ENCODE assay signal across 18 cellular contexts in the genomic region with DNA sequence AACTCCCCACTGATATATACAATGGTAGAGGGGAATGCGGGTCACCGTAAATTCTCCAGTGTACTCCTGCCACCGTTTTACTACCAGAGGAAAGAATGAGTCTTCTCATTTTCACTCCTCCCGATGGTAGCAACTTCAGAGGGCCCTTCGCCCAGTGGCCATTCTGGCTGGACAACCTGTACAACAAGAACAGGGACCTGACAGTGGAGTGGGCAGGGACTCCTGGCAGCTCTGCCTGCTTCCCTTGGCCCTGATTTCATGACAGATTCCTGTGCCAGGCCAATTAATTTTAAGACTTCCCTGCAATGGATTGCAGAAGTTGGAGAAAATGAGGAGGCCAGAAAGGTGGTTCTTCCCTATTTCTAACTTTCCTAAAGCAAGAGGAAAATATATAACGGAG.
DNase-seq lines count a peak whose midpoint lies in the region; ATAC-seq and TF ChIP-seq lines count a peak whose summit lies in the region.
"Had no signal": no experiment of that assay in that cellular context is flagged by ENCODE, and none has a peak within 500 bp of the region (broad histone marks: within the 10 kb centered on the region; RNA-seq: fewer than 3 reads in every experiment).

No MANE protein-coding gene starts in this region.

- no peak overlapping the region for H3K4me3 ChIP-seq in OCI-LY7 (ENCODE audit: low read depth, low read length, poor library complexity, severe bottlenecking)
- H3K4me3 ChIP-seq: BLaER1, GM12878, GM23338 had no signal

- POLR2A ChIA-PET in OCI-LY7 (lab: Charles Lee): no interaction called here

- CTCF ChIA-PET in OCI-LY7 (lab: Charles Lee; ENCODE audit: unreplicated experiment): no interaction called here

- no peaks in the 10 kb centered on the region for H3K9me2 ChIP-seq in OCI-LY7 (ENCODE audit: insufficient read depth, low read length)

- ATAC-seq in left lobe of liver (peak; percentile 48), SK-N-SH treated with all-trans-retinoic acid at 6 μM for 48 hours (no peak)
- ATAC-seq: GM12878, GM23338, HCT116 had no signal

- in situ Hi-C loops in KBM-7 (cut with MboI; ENCODE audit: low pct_unique_long_range_greater_than_20kb, low sequenced_read_pairs): no loop called here

- peaks cover 29% of the 10 kb centered on the region for H3K4me1 ChIP-seq in OCI-LY7 (ENCODE audit: insufficient read depth, low read length, poor library complexity, severe bottlenecking)

- peak; percentile 27 for DNase-seq in KBM-7
- DNase-seq in OCI-LY7 (ENCODE audit: low spot score): no peak
- no peak for DNase-seq in left lobe of liver (ENCODE audit: low spot score)
- DNase-seq in stimulated activated naive CD4-positive, alpha-beta T cell (lab: John Stamatoyannopoulos, UW): no peak
- DNase-seq in NCI-H2171 (lab: John Stamatoyannopoulos, UW): no peak
- DNase-seq in RKO (ENCODE audit: low spot score): no peak
- DNase-seq: CD4-positive, alpha-beta T cell; CD8-positive, alpha-beta memory T cell; DMS 273 treated with DMSO at 0.1 percent for 48 hours; DMS79; EL; GDM1; H9 had no signal

- no peaks in the 10 kb centered on the region for H3K36me3 ChIP-seq in OCI-LY7 (ENCODE audit: insufficient read depth, low read length)
- H3K36me3 ChIP-seq: BLaER1 had no signal

- H3K9me3 ChIP-seq in OCI-LY7 (ENCODE audit: low read length): no peaks in the 10 kb centered on the region
- H3K9me3 ChIP-seq: BLaER1 had no signal

- no peak for TF ChIP-seq CTCF in OCI-LY7 (conservative IDR thresholded peaks at IDR 0.05; ENCODE audit: low read length)

- intact Hi-C loops in OCI-LY7 (cut with micrococcal nuclease; ENCODE audit: unreplicated experiment): no loop called here

- H3K27ac ChIP-seq in OCI-LY7 (ENCODE audit: low read depth, low read length, poor library complexity, severe bottlenecking): peak overlapping the region; percentile 97
- H3K27ac ChIP-seq: BLaER1 had no signal

- H4K20me1 ChIP-seq in OCI-LY7 (ENCODE audit: insufficient read depth, low read length): no peaks in the 10 kb centered on the region
- H4K20me1 ChIP-seq: BLaER1 had no signal

- no peak overlapping the region for H3K4me2 ChIP-seq in OCI-LY7 (ENCODE audit: low read length)
- H3K4me2 ChIP-seq: BLaER1, GM23338 had no signal

- H3K79me2 ChIP-seq in OCI-LY7 (ENCODE audit: insufficient read depth, low read depth, low read length): no peaks in the 10 kb centered on the region

- peak overlapping the region; percentile 19; the same call in 1 of the 2 replicates for H2AFZ ChIP-seq in OCI-LY7 (ENCODE audit: low read length)
- H2AFZ ChIP-seq: GM23338 had no signal

- no TSS peak for BruUV-seq in OCI-LY7 (replicated peaks; lab: Mats Ljungman, UMichigan)

TF ChIP-seq in SK-N-SH treated with all-trans-retinoic acid at 6 μM for 48 hours, 23 proteins besides CTCF, POLR2A, EP300 and RAD21:
- TF ChIP-seq, protein P1, sequence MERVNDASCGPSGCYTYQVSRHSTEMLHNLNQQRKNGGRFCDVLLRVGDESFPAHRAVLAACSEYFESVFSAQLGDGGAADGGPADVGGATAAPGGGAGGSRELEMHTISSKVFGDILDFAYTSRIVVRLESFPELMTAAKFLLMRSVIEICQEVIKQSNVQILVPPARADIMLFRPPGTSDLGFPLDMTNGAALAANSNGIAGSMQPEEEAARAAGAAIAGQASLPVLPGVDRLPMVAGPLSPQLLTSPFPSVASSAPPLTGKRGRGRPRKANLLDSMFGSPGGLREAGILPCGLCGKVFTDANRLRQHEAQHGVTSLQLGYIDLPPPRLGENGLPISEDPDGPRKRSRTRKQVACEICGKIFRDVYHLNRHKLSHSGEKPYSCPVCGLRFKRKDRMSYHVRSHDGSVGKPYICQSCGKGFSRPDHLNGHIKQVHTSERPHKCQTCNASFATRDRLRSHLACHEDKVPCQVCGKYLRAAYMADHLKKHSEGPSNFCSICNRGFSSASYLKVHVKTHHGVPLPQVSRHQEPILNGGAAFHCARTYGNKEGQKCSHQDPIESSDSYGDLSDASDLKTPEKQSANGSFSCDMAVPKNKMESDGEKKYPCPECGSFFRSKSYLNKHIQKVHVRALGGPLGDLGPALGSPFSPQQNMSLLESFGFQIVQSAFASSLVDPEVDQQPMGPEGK (CRISPR knock-in tag; IDR thresholded peaks at IDR 0.05; ENCODE audit: borderline replicate concordance): no peak
- TF ChIP-seq PPARA (CRISPR knock-in tag; IDR thresholded peaks at IDR 0.05; ENCODE audit: borderline replicate concordance): no peak
- TF ChIP-seq CSDC2 (CRISPR knock-in tag; IDR thresholded peaks at IDR 0.05): no peak
- no peak for TF ChIP-seq ZNF565 (CRISPR knock-in tag; conservative IDR thresholded peaks at IDR 0.05; ENCODE audit: low read depth)
- TF ChIP-seq ZC3H10 (CRISPR knock-in tag; IDR thresholded peaks at IDR 0.05): no peak
- no peak for TF ChIP-seq ISL1 (CRISPR knock-in tag; IDR thresholded peaks at IDR 0.05)
- TF ChIP-seq, protein P2, sequence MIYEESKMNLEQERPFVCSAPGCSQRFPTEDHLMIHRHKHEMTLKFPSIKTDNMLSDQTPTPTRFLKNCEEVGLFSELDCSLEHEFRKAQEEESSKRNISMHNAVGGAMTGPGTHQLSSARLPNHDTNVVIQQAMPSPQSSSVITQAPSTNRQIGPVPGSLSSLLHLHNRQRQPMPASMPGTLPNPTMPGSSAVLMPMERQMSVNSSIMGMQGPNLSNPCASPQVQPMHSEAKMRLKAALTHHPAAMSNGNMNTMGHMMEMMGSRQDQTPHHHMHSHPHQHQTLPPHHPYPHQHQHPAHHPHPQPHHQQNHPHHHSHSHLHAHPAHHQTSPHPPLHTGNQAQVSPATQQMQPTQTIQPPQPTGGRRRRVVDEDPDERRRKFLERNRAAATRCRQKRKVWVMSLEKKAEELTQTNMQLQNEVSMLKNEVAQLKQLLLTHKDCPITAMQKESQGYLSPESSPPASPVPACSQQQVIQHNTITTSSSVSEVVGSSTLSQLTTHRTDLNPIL (CRISPR knock-in tag; IDR thresholded peaks at IDR 0.05; ENCODE audit: low read depth): no peak
- TF ChIP-seq, protein P3, sequence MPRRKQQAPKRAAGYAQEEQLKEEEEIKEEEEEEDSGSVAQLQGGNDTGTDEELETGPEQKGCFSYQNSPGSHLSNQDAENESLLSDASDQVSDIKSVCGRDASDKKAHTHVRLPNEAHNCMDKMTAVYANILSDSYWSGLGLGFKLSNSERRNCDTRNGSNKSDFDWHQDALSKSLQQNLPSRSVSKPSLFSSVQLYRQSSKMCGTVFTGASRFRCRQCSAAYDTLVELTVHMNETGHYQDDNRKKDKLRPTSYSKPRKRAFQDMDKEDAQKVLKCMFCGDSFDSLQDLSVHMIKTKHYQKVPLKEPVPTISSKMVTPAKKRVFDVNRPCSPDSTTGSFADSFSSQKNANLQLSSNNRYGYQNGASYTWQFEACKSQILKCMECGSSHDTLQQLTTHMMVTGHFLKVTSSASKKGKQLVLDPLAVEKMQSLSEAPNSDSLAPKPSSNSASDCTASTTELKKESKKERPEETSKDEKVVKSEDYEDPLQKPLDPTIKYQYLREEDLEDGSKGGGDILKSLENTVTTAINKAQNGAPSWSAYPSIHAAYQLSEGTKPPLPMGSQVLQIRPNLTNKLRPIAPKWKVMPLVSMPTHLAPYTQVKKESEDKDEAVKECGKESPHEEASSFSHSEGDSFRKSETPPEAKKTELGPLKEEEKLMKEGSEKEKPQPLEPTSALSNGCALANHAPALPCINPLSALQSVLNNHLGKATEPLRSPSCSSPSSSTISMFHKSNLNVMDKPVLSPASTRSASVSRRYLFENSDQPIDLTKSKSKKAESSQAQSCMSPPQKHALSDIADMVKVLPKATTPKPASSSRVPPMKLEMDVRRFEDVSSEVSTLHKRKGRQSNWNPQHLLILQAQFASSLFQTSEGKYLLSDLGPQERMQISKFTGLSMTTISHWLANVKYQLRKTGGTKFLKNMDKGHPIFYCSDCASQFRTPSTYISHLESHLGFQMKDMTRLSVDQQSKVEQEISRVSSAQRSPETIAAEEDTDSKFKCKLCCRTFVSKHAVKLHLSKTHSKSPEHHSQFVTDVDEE (CRISPR knock-in tag; IDR thresholded peaks at IDR 0.05): no peak
- no peak for TF ChIP-seq ZFP30 (CRISPR knock-in tag; IDR thresholded peaks at IDR 0.05)
- no peak for TF ChIP-seq GLIS3 (CRISPR knock-in tag; IDR thresholded peaks at IDR 0.05)
- TF ChIP-seq TCF4 (CRISPR knock-in tag; IDR thresholded peaks at IDR 0.05; ENCODE audit: borderline replicate concordance): no peak
- no peak for TF ChIP-seq RARB (CRISPR knock-in tag; IDR thresholded peaks at IDR 0.05)
- no peak for TF ChIP-seq ARNTL (CRISPR knock-in tag; IDR thresholded peaks at IDR 0.05; ENCODE audit: borderline replicate concordance, low read depth)
- no peak for TF ChIP-seq TOX (CRISPR knock-in tag; IDR thresholded peaks at IDR 0.05; ENCODE audit: borderline replicate concordance)
- TF ChIP-seq ZNF8 (CRISPR knock-in tag; IDR thresholded peaks at IDR 0.05): no peak
